ENCODE assay signal across 2 cellular contexts in genomic region chr6:4107873-4108272, GRCh38.
TF ChIP-seq lines count a peak whose summit lies in the region.

No MANE protein-coding gene starts in this region.

TF ChIP-seq in HepG2, 621 proteins besides CTCF, POLR2A, EP300 and RAD21:
- TF ChIP-seq ZNF605 (CRISPR knock-in tag; IDR thresholded peaks at IDR 0.05): no peak
- TF ChIP-seq FOSL2 (CRISPR knock-in tag; IDR thresholded peaks at IDR 0.05): no peak
- TF ChIP-seq MAFK (conservative IDR thresholded peaks at IDR 0.05 in 1 of 2, IDR thresholded peaks at IDR 0.05 in 1 of 2; ENCODE audit: low read length in 2 of 2): peak; percentile 62 to 72
- peak; percentile 44 for TF ChIP-seq MAFF (IDR thresholded peaks at IDR 0.05; ENCODE audit: low read depth, low read length)
- TF ChIP-seq FOXO4 (CRISPR knock-in tag; conservative IDR thresholded peaks at IDR 0.05): no peak
TF ChIP-seq in HepG2: peak in this region for 2.

TF ChIP-seq in K562, 482 proteins besides CTCF, POLR2A, EP300 and RAD21:
- TF ChIP-seq TOE1 (IDR thresholded peaks at IDR 0.05; ENCODE audit: borderline replicate concordance) (no peak), TOE1 (CRISPR knock-in tag; IDR thresholded peaks at IDR 0.05; ENCODE audit: borderline replicate concordance, low read depth) (no peak), PRDM10 (IDR thresholded peaks at IDR 0.05; ENCODE audit: partially characterized antibody) (no peak), ATF7 (IDR thresholded peaks at IDR 0.05) (no peak), ZNF175 (CRISPR knock-in tag; IDR thresholded peaks at IDR 0.05; ENCODE audit: low read depth) (no peak), ZNF316 (IDR thresholded peaks at IDR 0.05) (peak; percentile 77), CSDE1 (IDR thresholded peaks at IDR 0.05) (no peak), MAFG (tag; conservative IDR thresholded peaks at IDR 0.05) (0 out of 2 replicates have a peak, but pooled peaks have one; percentile 4), ZBED1 (IDR thresholded peaks at IDR 0.05) (no peak), C11orf30 (IDR thresholded peaks at IDR 0.05; ENCODE audit: low read depth) (peak; percentile 46)
TF ChIP-seq in K562: peak in this region for 3.
